8 cellular contexts compared by ENCODE assay signal in genomic region chr6:158231551-158232444, GRCh38.
DNase-seq lines count a peak whose midpoint lies in the region; ATAC-seq and TF ChIP-seq lines count a peak whose summit lies in the region.

No MANE protein-coding gene starts in this region.

- CTCF ChIA-PET in activated naive CD4-positive, alpha-beta T cell treated with anti-CD3 and anti-CD28 coated beads for 36 hours (lab: Charles Lee) = interaction anchor here (0.6 to 2.0 kb wide), 2 partner anchors 11 to 460 kb away, joined by 5 to 13 read pairs; no protein-coding TSS in a partner anchor

- WGBS in tibial nerve, 2 donors = 1 to 2% methylated on average over 12 to 65 of the region's 123 CpGs

- no peaks in the 10 kb centered on the region for H3K9me3 Mint-ChIP-seq in activated naive CD4-positive, alpha-beta T cell treated with anti-CD3 and anti-CD28 coated beads for 36 hours

- peaks cover 24% of the 10 kb centered on the region for H3K4me1 Mint-ChIP-seq in activated naive CD4-positive, alpha-beta T cell treated with anti-CD3 and anti-CD28 coated beads for 36 hours (ENCODE audit: low read depth)

- H3K27me3 ChIP-seq in SJSA1 (replicated peaks) = no peaks in the 10 kb centered on the region
- H3K27me3 ChIP-seq in tibial nerve = no peaks in the 10 kb centered on the region

- peak overlapping the region; percentile 76 for H3K27ac Mint-ChIP-seq in activated naive CD4-positive, alpha-beta T cell treated with anti-CD3 and anti-CD28 coated beads for 36 hours

- TF ChIP-seq EP300 in tibial nerve (IDR thresholded peaks at IDR 0.05) = no peak

- peak overlapping the region; percentile 56 for H3K4me3 ChIP-seq in SJSA1
- H3K4me3 ChIP-seq in tibial nerve = peak overlapping the region; percentile 49 to 93 (median 76)

- H3K4me3 Mint-ChIP-seq in activated naive CD4-positive, alpha-beta T cell treated with anti-CD3 and anti-CD28 coated beads for 36 hours = peak overlapping the region; percentile 89

- H3K9me3 ChIP-seq in SJSA1 (replicated peaks) (no peaks in the 10 kb centered on the region), tibial nerve (no peaks in the 10 kb centered on the region)

- TF ChIP-seq CTCF in omental fat pad (IDR thresholded peaks at IDR 0.05) = no peak
- TF ChIP-seq CTCF in tibial nerve (IDR thresholded peaks at IDR 0.05) = no peak

- H3K36me3 Mint-ChIP-seq in activated naive CD4-positive, alpha-beta T cell treated with anti-CD3 and anti-CD28 coated beads for 36 hours (ENCODE audit: low read depth) = no peaks in the 10 kb centered on the region

- H3K27ac ChIP-seq in SJSA1 (peak overlapping the region; percentile 85), tibial nerve (peak overlapping the region; percentile 70 to 92 (median 88))

- H3K36me3 ChIP-seq in SJSA1 (peaks cover 10% of the 10 kb centered on the region), tibial nerve (no peaks in the 10 kb centered on the region)

- peak; percentile 65 for ATAC-seq in GM21515 (IDR thresholded peaks at IDR 0.05; ENCODE audit: unreplicated experiment)
- peak; percentile 85 for ATAC-seq in omental fat pad (ENCODE audit: low FRiP score)

- DNase-seq in DMS153 (lab: John Stamatoyannopoulos, UW) (peak; percentile 33), HuH-7 (ENCODE audit: low spot score) (peak; percentile 91), SJSA1 (ENCODE audit: low read depth in 1 of 2, low spot score in 2 of 2) (peak; percentile 69 to 80), glomerular visceral epithelial cell (ENCODE audit: extremely low spot score) (peak; percentile 80), omental fat pad (ENCODE audit: low spot score) (no peak), tibial nerve (ENCODE audit: low spot score in 2 of 2) (peak; percentile 23 to 27)
- peak; percentile 65 for DNase-seq in activated naive CD4-positive, alpha-beta T cell treated with anti-CD3 and anti-CD28 coated beads for 36 hours

- H3K27me3 Mint-ChIP-seq in activated naive CD4-positive, alpha-beta T cell treated with anti-CD3 and anti-CD28 coated beads for 36 hours (ENCODE audit: low read depth) = no peaks in the 10 kb centered on the region

- intact Hi-C loops in activated naive CD4-positive, alpha-beta T cell treated with anti-CD3 and anti-CD28 coated beads for 36 hours (cut with micrococcal nuclease) = loop anchor here (1.0 to 5.0 kb wide), 4 partner anchors 41 to 416 kb away; partner anchors contain the start of gene TMEM181

- H3K4me1 ChIP-seq in SJSA1 (replicated peaks) (peaks cover 8% of the 10 kb centered on the region), tibial nerve (peaks cover 0 to 26% (median 13%) of the 10 kb centered on the region in 4 donors)

- peak in 1 of 2 donors; percentile 48 for TF ChIP-seq POLR2A in tibial nerve (IDR thresholded peaks at IDR 0.05)
